ENCODE assay signal across 1 cellular context in the genomic region with DNA sequence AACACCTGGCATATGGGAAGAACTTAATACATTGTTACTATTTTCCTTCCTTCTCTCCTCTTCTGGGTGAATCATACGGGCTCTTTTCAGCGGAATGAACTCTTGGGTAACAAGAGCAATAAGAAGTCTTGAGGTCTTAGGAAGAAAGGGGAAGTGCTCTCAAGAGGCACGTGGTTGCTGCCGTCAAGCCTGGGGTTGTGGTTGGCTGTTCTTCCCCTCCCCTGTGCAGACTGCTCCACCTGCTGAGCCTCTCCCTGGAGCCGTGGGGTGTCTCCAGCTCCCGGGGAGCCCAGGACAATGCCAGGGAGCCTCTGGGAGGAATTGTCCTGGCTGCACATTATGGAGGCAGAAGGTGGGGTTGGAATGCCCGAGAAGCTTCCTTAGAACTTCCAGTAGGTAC.
TF ChIP-seq lines count a peak whose summit lies in the region.

No MANE protein-coding gene starts in this region.

TF ChIP-seq in GM12878, 131 proteins besides CTCF, POLR2A, EP300 and RAD21 (continued from another document):
- 0 out of 2 replicates have a peak, but pooled peaks have one; percentile 23 for TF ChIP-seq PAX5 (IDR thresholded peaks at IDR 0.05; ENCODE audit: borderline replicate concordance, low read depth, low read length)
- TF ChIP-seq, protein P1, sequence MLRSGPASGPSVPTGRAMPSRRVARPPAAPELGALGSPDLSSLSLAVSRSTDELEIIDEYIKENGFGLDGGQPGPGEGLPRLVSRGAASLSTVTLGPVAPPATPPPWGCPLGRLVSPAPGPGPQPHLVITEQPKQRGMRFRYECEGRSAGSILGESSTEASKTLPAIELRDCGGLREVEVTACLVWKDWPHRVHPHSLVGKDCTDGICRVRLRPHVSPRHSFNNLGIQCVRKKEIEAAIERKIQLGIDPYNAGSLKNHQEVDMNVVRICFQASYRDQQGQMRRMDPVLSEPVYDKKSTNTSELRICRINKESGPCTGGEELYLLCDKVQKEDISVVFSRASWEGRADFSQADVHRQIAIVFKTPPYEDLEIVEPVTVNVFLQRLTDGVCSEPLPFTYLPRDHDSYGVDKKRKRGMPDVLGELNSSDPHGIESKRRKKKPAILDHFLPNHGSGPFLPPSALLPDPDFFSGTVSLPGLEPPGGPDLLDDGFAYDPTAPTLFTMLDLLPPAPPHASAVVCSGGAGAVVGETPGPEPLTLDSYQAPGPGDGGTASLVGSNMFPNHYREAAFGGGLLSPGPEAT (IDR thresholded peaks at IDR 0.05; ENCODE audit: low read depth) = 0 out of 2 replicates have a peak, but pooled peaks have one; percentile 15
- TF ChIP-seq EED (IDR thresholded peaks at IDR 0.05; ENCODE audit: low read depth) = 0 out of 2 replicates have a peak, but pooled peaks have one; percentile 22
- peak; percentile 70 for TF ChIP-seq RUNX3 (IDR thresholded peaks at IDR 0.05; ENCODE audit: low read length)
- peak in 1 of 2 experiments; percentile 49; a peak in 2 of 4 replicates for TF ChIP-seq IKZF2 (IDR thresholded peaks at IDR 0.05)
- TF ChIP-seq MTA2 (IDR thresholded peaks at IDR 0.05; ENCODE audit: low read depth) = 0 out of 2 replicates have a peak, but pooled peaks have one; percentile 38
- TF ChIP-seq TCF3 (IDR thresholded peaks at IDR 0.05; ENCODE audit: borderline replicate concordance, insufficient read depth, low read depth, low read length) = peak; percentile 64; the same call in 1 of the 2 replicates
- TF ChIP-seq, protein P2, sequence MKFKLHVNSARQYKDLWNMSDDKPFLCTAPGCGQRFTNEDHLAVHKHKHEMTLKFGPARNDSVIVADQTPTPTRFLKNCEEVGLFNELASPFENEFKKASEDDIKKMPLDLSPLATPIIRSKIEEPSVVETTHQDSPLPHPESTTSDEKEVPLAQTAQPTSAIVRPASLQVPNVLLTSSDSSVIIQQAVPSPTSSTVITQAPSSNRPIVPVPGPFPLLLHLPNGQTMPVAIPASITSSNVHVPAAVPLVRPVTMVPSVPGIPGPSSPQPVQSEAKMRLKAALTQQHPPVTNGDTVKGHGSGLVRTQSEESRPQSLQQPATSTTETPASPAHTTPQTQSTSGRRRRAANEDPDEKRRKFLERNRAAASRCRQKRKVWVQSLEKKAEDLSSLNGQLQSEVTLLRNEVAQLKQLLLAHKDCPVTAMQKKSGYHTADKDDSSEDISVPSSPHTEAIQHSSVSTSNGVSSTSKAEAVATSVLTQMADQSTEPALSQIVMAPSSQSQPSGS (IDR thresholded peaks at IDR 0.05; ENCODE audit: low read length) = no peak
- 0 out of 2 replicates have a peak, but pooled peaks have one; percentile 22 for TF ChIP-seq CREB1 (IDR thresholded peaks at IDR 0.05; ENCODE audit: low read depth)
- TF ChIP-seq DPF2 (IDR thresholded peaks at IDR 0.05) = peak; percentile 60; the same call in 1 of the 2 replicates
- TF ChIP-seq RAD51 (IDR thresholded peaks at IDR 0.05) = peak; percentile 90
- TF ChIP-seq SPI1 (IDR thresholded peaks at IDR 0.05; ENCODE audit: borderline replicate concordance, insufficient read depth, low read depth, low read length) = peak; percentile 99
- 0 out of 2 replicates have a peak, but pooled peaks have one; percentile 13 for TF ChIP-seq ATF7 (IDR thresholded peaks at IDR 0.05; ENCODE audit: low read depth)
- no peak for TF ChIP-seq SUPT20H (IDR thresholded peaks at IDR 0.05; ENCODE audit: borderline replicate concordance, control insufficient read depth, low read depth, low read length)
- TF ChIP-seq POU2F2 (IDR thresholded peaks at IDR 0.05; ENCODE audit: borderline replicate concordance, low read depth, low read length) = no peak
- peak; percentile 74; the same call in 1 of the 2 replicates for TF ChIP-seq TCF12 (IDR thresholded peaks at IDR 0.05; ENCODE audit: low read depth, low read length)
- no peak for TF ChIP-seq ZNF274 (IDR thresholded peaks at IDR 0.05; ENCODE audit: insufficient read depth, insufficient read length)
- TF ChIP-seq RELA (IDR thresholded peaks at IDR 0.05; ENCODE audit: borderline replicate concordance, partially characterized antibody) = peak; percentile 25
- TF ChIP-seq HDGF (IDR thresholded peaks at IDR 0.05) = no peak
- TF ChIP-seq, protein P3, sequence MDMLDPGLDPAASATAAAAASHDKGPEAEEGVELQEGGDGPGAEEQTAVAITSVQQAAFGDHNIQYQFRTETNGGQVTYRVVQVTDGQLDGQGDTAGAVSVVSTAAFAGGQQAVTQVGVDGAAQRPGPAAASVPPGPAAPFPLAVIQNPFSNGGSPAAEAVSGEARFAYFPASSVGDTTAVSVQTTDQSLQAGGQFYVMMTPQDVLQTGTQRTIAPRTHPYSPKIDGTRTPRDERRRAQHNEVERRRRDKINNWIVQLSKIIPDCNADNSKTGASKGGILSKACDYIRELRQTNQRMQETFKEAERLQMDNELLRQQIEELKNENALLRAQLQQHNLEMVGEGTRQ (IDR thresholded peaks at IDR 0.05; ENCODE audit: borderline replicate concordance, low read depth, low read length) = peak; percentile 63
- peak; percentile 28; the same call in 1 of the 2 replicates for TF ChIP-seq CREM (IDR thresholded peaks at IDR 0.05; ENCODE audit: low read depth)
- TF ChIP-seq, protein P4, sequence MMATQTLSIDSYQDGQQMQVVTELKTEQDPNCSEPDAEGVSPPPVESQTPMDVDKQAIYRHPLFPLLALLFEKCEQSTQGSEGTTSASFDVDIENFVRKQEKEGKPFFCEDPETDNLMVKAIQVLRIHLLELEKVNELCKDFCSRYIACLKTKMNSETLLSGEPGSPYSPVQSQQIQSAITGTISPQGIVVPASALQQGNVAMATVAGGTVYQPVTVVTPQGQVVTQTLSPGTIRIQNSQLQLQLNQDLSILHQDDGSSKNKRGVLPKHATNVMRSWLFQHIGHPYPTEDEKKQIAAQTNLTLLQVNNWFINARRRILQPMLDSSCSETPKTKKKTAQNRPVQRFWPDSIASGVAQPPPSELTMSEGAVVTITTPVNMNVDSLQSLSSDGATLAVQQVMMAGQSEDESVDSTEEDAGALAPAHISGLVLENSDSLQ (IDR thresholded peaks at IDR 0.05) = no peak
- TF ChIP-seq POLR2AphosphoS2 (IDR thresholded peaks at IDR 0.05; ENCODE audit: low read depth, low read length) = no peak
- TF ChIP-seq, protein P5, sequence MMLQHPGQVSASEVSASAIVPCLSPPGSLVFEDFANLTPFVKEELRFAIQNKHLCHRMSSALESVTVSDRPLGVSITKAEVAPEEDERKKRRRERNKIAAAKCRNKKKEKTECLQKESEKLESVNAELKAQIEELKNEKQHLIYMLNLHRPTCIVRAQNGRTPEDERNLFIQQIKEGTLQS (IDR thresholded peaks at IDR 0.05; ENCODE audit: borderline replicate concordance, extremely low read depth, low read depth, low read length) = 0 out of 2 replicates have a peak, but pooled peaks have one; percentile 4
- peak; percentile 54 to 79; a peak in 3 of 4 replicates for TF ChIP-seq BHLHE40 (IDR thresholded peaks at IDR 0.05; ENCODE audit: borderline replicate concordance in 1 of 2, low read depth in 2 of 2, low read length in 1 of 2)
TF ChIP-seq in GM12878: peak in this region for 21.
